In genomic region chr5:170638454-170639220, GRCh38 we compare ENCODE assay signal across 8 cellular contexts.
DNase-seq lines count a peak whose midpoint lies in the region; ATAC-seq lines count a peak whose summit lies in the region.

No MANE protein-coding gene starts in this region.

- H3K9me3 Mint-ChIP-seq in memory B cell, result no peaks in the 10 kb centered on the region

- peaks cover 23% of the 10 kb centered on the region for H3K27me3 Mint-ChIP-seq in memory B cell

- H3K4me3 Mint-ChIP-seq in memory B cell, result no peak overlapping the region

- DNase-seq in NCI-H1092 (lab: John Stamatoyannopoulos, UW), result peak; percentile 38
- DNase-seq in NCI-H1092 treated with DMSO at 0.1 percent for 48 hours (lab: John Stamatoyannopoulos, UW), result no peak
- peak; percentile 72 for DNase-seq in NCI-H2196 (lab: John Stamatoyannopoulos, UW; ENCODE audit: unreplicated experiment)
- peak; percentile 49 to 64 for DNase-seq in activated CD4-positive, alpha-beta T cell treated with anti-CD3 and anti-CD28 coated beads, Interleukin-2, amount 50 U/mL, for 24 hours (ENCODE audit: low read depth in 1 of 2, low spot score in 1 of 2)
- peak; percentile 45 for DNase-seq in effector CD4-positive, alpha-beta T cell
- DNase-seq in memory B cell (ENCODE audit: low spot score in 2 of 2), result peak; percentile 38 to 63
- DNase-seq in stimulated activated CD8-positive, alpha-beta memory T cell treated with anti-CD3 and anti-CD28 coated beads, Interleukin-4, amount 100 ng/mL, for 4 hours (ENCODE audit: low read depth in 2 of 2, low spot score in 1 of 2), result peak; percentile 3 to 31

- ATAC-seq in HG02642 (IDR thresholded peaks at IDR 0.05; ENCODE audit: poor library complexity, unreplicated experiment), result peak; percentile 71
- no peak for ATAC-seq in memory B cell (ENCODE audit: low read depth)

- H3K36me3 Mint-ChIP-seq in memory B cell, result no peaks in the 10 kb centered on the region

- peaks cover 3% of the 10 kb centered on the region for H3K4me1 Mint-ChIP-seq in memory B cell

- H3K27ac Mint-ChIP-seq in memory B cell, result no peak overlapping the region
